Comparison of ENCODE assay signal across 16 cellular contexts in the genomic region with DNA sequence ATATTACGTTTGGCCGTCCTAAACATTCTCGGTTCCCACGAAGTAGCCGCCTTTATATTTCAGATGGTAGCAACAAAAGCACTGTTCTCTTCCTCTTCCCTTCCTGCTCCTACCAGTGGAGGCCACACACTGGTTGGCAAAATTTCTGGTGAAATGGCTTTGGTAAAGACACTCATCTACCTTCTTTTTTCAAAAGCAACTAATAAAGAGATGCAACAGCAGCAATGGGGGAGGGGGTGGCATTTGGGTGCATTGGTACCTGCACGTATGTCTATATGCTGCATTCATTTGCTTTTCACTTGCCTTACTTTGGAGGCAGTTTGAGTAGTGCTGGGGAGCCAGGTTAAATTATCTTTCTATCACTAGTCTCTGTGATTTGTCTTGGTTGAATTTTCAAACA. TPM values are rescaled to one million over a fixed set of nuclear protein-coding genes. Genes with fewer than 3 reads are reported as not detected.
DNase-seq lines count a peak whose midpoint lies in the region; ATAC-seq, FAIRE-seq and TF ChIP-seq lines count a peak whose summit lies in the region.
"Had no signal": no experiment of that assay in that cellular context is flagged by ENCODE, and none has a peak within 500 bp of the region (broad histone marks: within the 10 kb centered on the region; RNA-seq: fewer than 3 reads in every experiment).

No MANE protein-coding gene starts in this region.

- H2BK12ac ChIP-seq in H1 (ENCODE audit: low read depth, low read length), result no peak overlapping the region

- TF ChIP-seq EP300 in H1 (IDR thresholded peaks at IDR 0.05; ENCODE audit: borderline replicate concordance in 1 of 2, low read depth in 2 of 2, low read length in 2 of 2), result no peak
- TF ChIP-seq EP300 in neural cell (conservative IDR thresholded peaks at IDR 0.05; ENCODE audit: poor library complexity, severe bottlenecking), result no peak

- H3K4me1 Mint-ChIP-seq in astrocyte (ENCODE audit: low read depth, unreplicated experiment), result peaks cover 5% of the 10 kb centered on the region
- peaks cover 21 to 38% (median 31%) of the 10 kb centered on the region in 4 donors for H3K4me1 Mint-ChIP-seq in naive thymus-derived CD8-positive, alpha-beta T cell

- H3K79me2 ChIP-seq in astrocyte (ENCODE audit: insufficient read depth, low read length), result peaks cover 76% of the 10 kb centered on the region
- no peaks in the 10 kb centered on the region for H3K79me2 ChIP-seq in H1 (ENCODE audit: control insufficient read depth in 1 of 2, insufficient read depth in 2 of 2, low read length in 2 of 2)
- H3K79me2 ChIP-seq in neural cell (replicated peaks; ENCODE audit: insufficient read depth, low read length), result peaks cover 100% of the 10 kb centered on the region

- no peak for FAIRE-seq in astrocyte (lab: Jason Lieb, UNC)
- FAIRE-seq in H1 (lab: Jason Lieb, UNC), result no peak

- no peaks in the 10 kb centered on the region for H3K36me3 ChIP-seq in astrocyte (ENCODE audit: insufficient read depth, low read length)
- H3K36me3 ChIP-seq in H1 (ENCODE audit: control insufficient read depth in 2 of 4, insufficient read depth in 4 of 4, low read length in 3 of 4), result no peaks in the 10 kb centered on the region; a peak in 1 of 8 replicates
- no peaks in the 10 kb centered on the region for H3K36me3 ChIP-seq in neural cell (ENCODE audit: insufficient read depth, low read length)
- H3K36me3 ChIP-seq in H7 (replicated peaks; ENCODE audit: control insufficient read depth, insufficient read depth, low read length), result no peaks in the 10 kb centered on the region
- H3K36me3 ChIP-seq: BLaER1 had no signal

- POLR2A ChIA-PET in H1 (lab: Charles Lee; ENCODE audit: partially characterized antibody), result no interaction called here
- POLR2A ChIA-PET in naive thymus-derived CD8-positive, alpha-beta T cell (lab: Charles Lee), result no interaction called here

- H3K4me2 ChIP-seq in astrocyte (ENCODE audit: low read length) (peak overlapping the region; percentile 72), H1 (ENCODE audit: insufficient read depth in 1 of 2, low read depth in 2 of 2, low read length in 2 of 2) (no peak overlapping the region), neural cell (ENCODE audit: low read length) (peak overlapping the region; percentile 76)
- H3K4me2 ChIP-seq: BLaER1 had no signal

- H2AK5ac ChIP-seq in H1 (ENCODE audit: low read depth, low read length), result no peak overlapping the region

- no peaks in the 10 kb centered on the region for H3K9me2 ChIP-seq in neural cell (ENCODE audit: insufficient read depth, low read length)

- H3K4me3 Mint-ChIP-seq in astrocyte (ENCODE audit: unreplicated experiment), result no peak overlapping the region
- no peak overlapping the region for H3K4me3 Mint-ChIP-seq in naive thymus-derived CD8-positive, alpha-beta T cell
- H3K4me3 Mint-ChIP-seq: CD4-positive, alpha-beta memory T cell had no signal

- H2AFZ ChIP-seq in astrocyte (ENCODE audit: low read depth, low read length), result no peak overlapping the region
- H2AFZ ChIP-seq in H1 (ENCODE audit: low read length), result no peak overlapping the region
- H2AFZ ChIP-seq in neural cell (ENCODE audit: low read depth, low read length), result no peak overlapping the region

- no peak overlapping the region for H3K4ac ChIP-seq in H1 (replicated peaks; ENCODE audit: insufficient read length, low read depth, low read length)

- H3K23me2 ChIP-seq in H1 (ENCODE audit: low read depth, low read length), result peaks cover 5% of the 10 kb centered on the region

- H3K27ac ChIP-seq in astrocyte (ENCODE audit: low read depth, low read length), result no peak overlapping the region
- no peak overlapping the region for H3K27ac ChIP-seq in H1 (ENCODE audit: low read depth, low read length)
- peak overlapping the region; percentile 91 for H3K27ac ChIP-seq in neural cell (ENCODE audit: low read length)
- H3K27ac ChIP-seq in temporal lobe (ENCODE audit: low read depth, low read length), result peak overlapping the region; percentile 61
- H3K27ac ChIP-seq: BLaER1 had no signal

- peaks cover 8% of the 10 kb centered on the region for H4K20me1 ChIP-seq in astrocyte (ENCODE audit: insufficient read depth, low read length)
- H4K20me1 ChIP-seq in H1 (replicated peaks in 1 of 2; ENCODE audit: control insufficient read depth in 1 of 2, insufficient read depth in 2 of 2, low read length in 2 of 2), result peaks cover 2 to 8% of the 10 kb centered on the region in 2 experiments
- peaks cover 14% of the 10 kb centered on the region for H4K20me1 ChIP-seq in neural cell (ENCODE audit: insufficient read depth)

- ATAC-seq in naive thymus-derived CD8-positive, alpha-beta T cell, result no peak

- DNase-seq in astrocyte (ENCODE audit: low read depth) (no peak), H1 (ENCODE audit: low read depth in 1 of 2, low spot score in 2 of 2) (no peak), H7 (no peak), NOMO-1 treated with dmso at 0.1 percent for 144 hours (lab: John Stamatoyannopoulos, UW; ENCODE audit: unreplicated experiment) (no peak), CD1c-positive myeloid dendritic cell (ENCODE audit: extremely low spot score) (no peak)
- DNase-seq in naive thymus-derived CD8-positive, alpha-beta T cell, result no peak
- DNase-seq: CD4-positive, alpha-beta memory T cell; DND-41; NCI-H1694 treated with DMSO at 0.1 percent for 48 hours; NCI-H2081 treated with DMSO at 0.1 percent for 48 hours; NCI-H2171 treated with DMSO at 0.1 percent for 48 hours; Right ventricle myocardium superior had no signal

- TF ChIP-seq CTCF in astrocyte (IDR thresholded peaks at IDR 0.05; ENCODE audit: insufficient read depth, low read depth, low read length) (no peak), H1 (IDR thresholded peaks at IDR 0.05; ENCODE audit: control extremely low read depth in 1 of 3, insufficient read depth in 1 of 3, low read depth in 1 of 3, low read length in 3 of 3) (no peak), neural cell (IDR thresholded peaks at IDR 0.05; ENCODE audit: poor library complexity, severe bottlenecking) (no peak)

- no peak overlapping the region for H3K56ac ChIP-seq in H1 (replicated peaks; ENCODE audit: insufficient read length, low read depth, low read length)

- 38% methylated on average over 6 of the region's 6 CpGs; no CpG with 5 or more reads in 1 of the 2 experiments for WGBS in H1 (ENCODE audit: extremely low coverage in 1 of 2, insufficient coverage in 1 of 2, insufficient read length in 1 of 2, insufficient replicate concordance in 2 of 2, low coverage in 1 of 2, low lambda C conversion rate in 2 of 2, missing lambda C conversion rate in 1 of 2), 2 experiments

- no peak overlapping the region for H3K14ac ChIP-seq in H1 (ENCODE audit: insufficient read length)

- H3K27me3 Mint-ChIP-seq in astrocyte (ENCODE audit: low read depth, unreplicated experiment), result peaks cover 64% of the 10 kb centered on the region
- H3K27me3 Mint-ChIP-seq in naive thymus-derived CD8-positive, alpha-beta T cell, result peaks cover 53 to 100% (median 75%) of the 10 kb centered on the region in 5 donors

- H3K9ac ChIP-seq in astrocyte (ENCODE audit: low read length) (peak overlapping the region; percentile 14), H1 (replicated peaks in 1 of 4; ENCODE audit: extremely low read depth in 1 of 4, low read depth in 3 of 4, low read length in 3 of 4) (no peak overlapping the region), neural cell (ENCODE audit: low read length) (peak overlapping the region; percentile 95)
- H3K9ac ChIP-seq: BLaER1 had no signal

- no peaks in the 10 kb centered on the region for H3K79me1 ChIP-seq in H1 (ENCODE audit: low read depth, low read length)

- no peak overlapping the region for H3K4me3 ChIP-seq in astrocyte (ENCODE audit: insufficient read depth, low read depth, low read length)
- H3K4me3 ChIP-seq in H1 (ENCODE audit: extremely low read depth in 1 of 4, insufficient read depth in 2 of 4, low read depth in 3 of 4, low read length in 4 of 4), result no peak overlapping the region
- peak overlapping the region; percentile 91 for H3K4me3 ChIP-seq in neural cell (ENCODE audit: low read length)
- no peak overlapping the region for H3K4me3 ChIP-seq in H7 (ENCODE audit: insufficient read depth, low read depth, low read length)
- H3K4me3 ChIP-seq: BLaER1 had no signal

- no peak overlapping the region for H4K5ac ChIP-seq in H1 (ENCODE audit: insufficient read length, low read depth, low read length)

- no peaks in the 10 kb centered on the region for H3K36me3 Mint-ChIP-seq in astrocyte (ENCODE audit: low read depth, unreplicated experiment)
- H3K36me3 Mint-ChIP-seq in naive thymus-derived CD8-positive, alpha-beta T cell, result peaks cover 0 to 17% (median 6%) of the 10 kb centered on the region in 3 donors

- CTCF ChIA-PET in H1 (lab: Charles Lee; ENCODE audit: partially characterized antibody), result interaction anchor here (0.6 to 1.6 kb wide), 8 partner anchors 11 to 342 kb away, joined by 3 to 6 read pairs (median 3); no protein-coding TSS in a partner anchor

- peaks cover 60% of the 10 kb centered on the region for H3K27me3 ChIP-seq in astrocyte (ENCODE audit: insufficient read depth, low read length)
- peaks cover 60 to 98% (median 80%) of the 10 kb centered on the region in 4 experiments for H3K27me3 ChIP-seq in H1 (replicated peaks in 1 of 4; ENCODE audit: control insufficient read depth in 3 of 4, extremely low read depth in 1 of 4, insufficient read depth in 3 of 4, low read length in 3 of 4)
- no peaks in the 10 kb centered on the region for H3K27me3 ChIP-seq in neural cell (ENCODE audit: insufficient read depth, low read depth, low read length)
- peaks cover 99% of the 10 kb centered on the region for H3K27me3 ChIP-seq in H7 (ENCODE audit: control insufficient read depth, insufficient read depth, low read length)

- H3F3A ChIP-seq in neural cell (ENCODE audit: insufficient read depth, low read length, poor library complexity, severe bottlenecking), result peaks cover 5% of the 10 kb centered on the region

- H2BK5ac ChIP-seq in H1 (ENCODE audit: low read depth, low read length), result no peak overlapping the region

- no peak overlapping the region for H3K18ac ChIP-seq in H1 (ENCODE audit: extremely low read depth, low read length)

- H3K9me3 ChIP-seq in astrocyte (ENCODE audit: insufficient read depth, low read depth, low read length) (no peaks in the 10 kb centered on the region), H1 (ENCODE audit: insufficient read depth in 2 of 2, low read depth in 1 of 2, low read length in 1 of 2) (no peaks in the 10 kb centered on the region), neural cell (ENCODE audit: low read length) (no peaks in the 10 kb centered on the region)
- H3K9me3 ChIP-seq: BLaER1 had no signal

- no peak for TF ChIP-seq RAD21 in H1 (IDR thresholded peaks at IDR 0.05 in 1 of 2, conservative IDR thresholded peaks at IDR 0.05 in 1 of 2; ENCODE audit: low read depth in 2 of 2, low read length in 2 of 2)
- no peak for TF ChIP-seq RAD21 in neural cell (conservative IDR thresholded peaks at IDR 0.05)

- no peak overlapping the region for H3K27ac Mint-ChIP-seq in astrocyte (ENCODE audit: unreplicated experiment)
- peak overlapping the region in 1 of 10 donors; percentile 0 for H3K27ac Mint-ChIP-seq in naive thymus-derived CD8-positive, alpha-beta T cell

- H2BK120ac ChIP-seq in H1 (replicated peaks; ENCODE audit: low read depth, low read length), result no peak overlapping the region

- TF ChIP-seq POLR2A in H1 (IDR thresholded peaks at IDR 0.05; ENCODE audit: control extremely low read depth in 1 of 2, low read depth in 2 of 2, low read length in 2 of 2), result no peak

- H3K4me1 ChIP-seq in astrocyte (ENCODE audit: insufficient read depth, low read length) (peaks cover 11% of the 10 kb centered on the region), H1 (replicated peaks in 1 of 4; ENCODE audit: control insufficient read depth in 3 of 4, insufficient read depth in 4 of 4, low read length in 3 of 4) (peaks cover 5 to 15% (median 7%) of the 10 kb centered on the region in 4 experiments)

- H3K9me3 Mint-ChIP-seq in astrocyte (ENCODE audit: unreplicated experiment), result peaks cover 3% of the 10 kb centered on the region
- peaks cover 0 to 8% (median 0%) of the 10 kb centered on the region in 9 donors for H3K9me3 Mint-ChIP-seq in naive thymus-derived CD8-positive, alpha-beta T cell

- H2BK15ac ChIP-seq in H1 (ENCODE audit: low read length), result no peak overlapping the region

- H4K91ac ChIP-seq in H1 (replicated peaks; ENCODE audit: insufficient read length, low read length), result no peak overlapping the region

- H2BK20ac ChIP-seq in H1 (ENCODE audit: low read length), result no peak overlapping the region

- no peak overlapping the region for H3K23ac ChIP-seq in H1 (ENCODE audit: insufficient read length)

- no peak overlapping the region for H4K8ac ChIP-seq in H1 (ENCODE audit: extremely low read depth, insufficient read depth, low read length)

RNA-seq across cellular contexts. Expression of a gene that starts 6.0 kb away (rescaled TPM):
- total RNA-seq in astrocyte (1.9 and 2.1 TPM in 2 replicates), temporal lobe (156 TPM)
- 0.35 and 0.48 TPM in 2 replicates for total RNA-seq in H1 (2021; fragmentation: NEBNext Ultra II Directional; extraction: Animal tissue kit (Norgen Biotek cat#: 25700))
- polyA plus RNA-seq in H1 (2011; rRNA removed) (0.06 and 0.09 TPM in 2 replicates), neural cell (35.3 and 35.7 TPM in 2 replicates)
- 0.05 TPM for polyA plus RNA-seq in H1 (2011; cell fraction: cytosol; rRNA removed)
- 0.03 TPM for polyA plus RNA-seq in H1 (2011; cell fraction: nucleus; rRNA removed)
- 0.08 to 0.22 TPM (median 0.14 TPM) in 4 replicates for polyA plus RNA-seq in H1 (2012, experiment 1 of 2)
- 0.12 TPM for polyA plus RNA-seq in H1 (2012, experiment 2 of 2)
- 0.28 TPM for polyA plus RNA-seq in H1 (2013, experiment 1 of 2)
- 0.26 TPM for polyA plus RNA-seq in H1 (2013, experiment 2 of 2)
- polyA minus RNA-seq in H1 (2011; rRNA and poly(A)+ RNA removed), result 0.03 TPM in 1 of 2 replicates, not detected in the other
- not detected for polyA minus RNA-seq in H1 (2011; cell fraction: cytosol; rRNA and poly(A)+ RNA removed)
- polyA minus RNA-seq in H1 (2011; cell fraction: nucleus; rRNA and poly(A)+ RNA removed), result 0.30 TPM
- polyA minus RNA-seq in neural cell, result 111 and 124 TPM in 2 replicates
- not detected for total RNA-seq in naive thymus-derived CD8-positive, alpha-beta T cell
- not detected for polyA plus RNA-seq in naive thymus-derived CD8-positive, alpha-beta T cell
- 0.03 TPM in 1 of 2 replicates, not detected in the other for total RNA-seq in H7 (2014; rRNA removed; shearing (Covaris generic))
- total RNA-seq: CD4-positive, alpha-beta memory T cell; MCF 10A; Right ventricle myocardium superior had no signal
- polyA plus RNA-seq: CD4-positive, alpha-beta memory T cell had no signal

Comparison
In these comparisons a context has a peak if more than half of its experiments do, and no peak if none do; other contexts are left out.
1. H3K27ac ChIP-seq: peak in neural cell (single experiment) and temporal lobe (single experiment); none in astrocyte (single experiment) and H1 (single experiment).
2. H3K4me2 ChIP-seq: peak in astrocyte (single experiment) and neural cell (single experiment); none in H1 (0 of 2).
3. H3K9ac ChIP-seq: peak in astrocyte (single experiment) and neural cell (single experiment); none in H1 (0 of 4).
4. RNA of a gene that starts 6.0 kb away (total RNA-seq): 156 TPM in temporal lobe (single experiment); 1.9 to 2.1 TPM in astrocyte, 0.35 to 0.48 TPM in H1, 0.03 TPM in H7 and not detected in naive thymus-derived CD8-positive, alpha-beta T cell; every median in the first group is over 10 times any median in the second.